9 cellular contexts compared by ENCODE assay signal in genomic region chr2:196167666-196168065, GRCh38. TPM values are rescaled to one million over a fixed set of nuclear protein-coding genes. Genes with fewer than 3 reads are reported as not detected.
DNase-seq lines count a peak whose midpoint lies in the region; TF ChIP-seq lines count a peak whose summit lies in the region.
"Had no signal": no experiment of that assay in that cellular context is flagged by ENCODE, and none has a peak within 500 bp of the region (broad histone marks: within the 10 kb centered on the region; RNA-seq: fewer than 3 reads in every experiment).

No MANE protein-coding gene starts in this region.

- no peak overlapping the region for H3K9ac ChIP-seq in SK-N-MC (ENCODE audit: insufficient read length)

- 53 to 65% methylated on average over 2 of the region's 2 CpGs for WGBS in esophagus squamous epithelium, 2 donors
- 43 to 75% (median 58%) methylated on average over 2 of the region's 2 CpGs for WGBS in stomach, 5 donors
- 75% methylated on average over 2 of the region's 2 CpGs for WGBS in esophagus muscularis mucosa

- H3K9me3 ChIP-seq in SK-N-MC (ENCODE audit: low read depth, low read length) (no peaks in the 10 kb centered on the region), esophagus squamous epithelium (no peaks in the 10 kb centered on the region), stomach (no peaks in the 10 kb centered on the region), esophagus muscularis mucosa (no peaks in the 10 kb centered on the region)

- TF ChIP-seq POLR2A in esophagus squamous epithelium (IDR thresholded peaks at IDR 0.05) (no peak), stomach (IDR thresholded peaks at IDR 0.05) (no peak), esophagus muscularis mucosa (IDR thresholded peaks at IDR 0.05; ENCODE audit: low read depth) (no peak)

- CTCF ChIA-PET in activated CD4-positive, alpha-beta T cell treated with anti-CD3 and anti-CD28 coated beads, Interleukin-2, amount 10 ng/mL, durations not matched to agents 7 days and 5 days (lab: Charles Lee): interaction anchor here (0.6 to 2.8 kb wide), 8 partner anchors 9 to 516 kb away, joined by 3 to 16 read pairs (median 5); no protein-coding TSS in a partner anchor

- H3K36me3 Mint-ChIP-seq in activated CD4-positive, alpha-beta T cell treated with anti-CD3 and anti-CD28 coated beads, Interleukin-2, amount 10 ng/mL, durations not matched to agents 7 days and 5 days (ENCODE audit: low read depth): peaks cover 71% of the 10 kb centered on the region

- H3K27ac ChIP-seq in SK-N-MC (peak overlapping the region; percentile 70; the same call in 1 of the 2 replicates), esophagus squamous epithelium (peak overlapping the region in 3 of 4 donors; percentile 59 to 94 (median 63)), stomach (peak overlapping the region in 4 of 5 donors; percentile 39 to 97 (median 78)), esophagus muscularis mucosa (replicated peaks in 1 of 4) (no peak overlapping the region)

- H3K9me3 Mint-ChIP-seq in activated CD4-positive, alpha-beta T cell treated with anti-CD3 and anti-CD28 coated beads, Interleukin-2, amount 10 ng/mL, durations not matched to agents 7 days and 5 days: no peaks in the 10 kb centered on the region

- H3K4me3 Mint-ChIP-seq in activated CD4-positive, alpha-beta T cell treated with anti-CD3 and anti-CD28 coated beads, Interleukin-2, amount 10 ng/mL, durations not matched to agents 7 days and 5 days: peak overlapping the region; percentile 95

- H3K4me3 ChIP-seq in SK-N-MC (peak overlapping the region; percentile 96), esophagus squamous epithelium (peak overlapping the region in 2 of 4 donors; percentile 88 to 98), stomach (peak overlapping the region in 2 of 4 donors; percentile 65 to 89), esophagus muscularis mucosa (peak overlapping the region in 2 of 4 donors; percentile 4 to 89)

- TF ChIP-seq EP300 in stomach (IDR thresholded peaks at IDR 0.05) (no peak), esophagus muscularis mucosa (IDR thresholded peaks at IDR 0.05) (no peak)

- H3K27me3 Mint-ChIP-seq in activated CD4-positive, alpha-beta T cell treated with anti-CD3 and anti-CD28 coated beads, Interleukin-2, amount 10 ng/mL, durations not matched to agents 7 days and 5 days: no peaks in the 10 kb centered on the region

- DNase-seq in activated CD4-positive, alpha-beta T cell treated with anti-CD3 and anti-CD28 coated beads, Interleukin-2, amount 10 ng/mL, durations not matched to agents 7 days and 5 days: no peak
- DNase-seq in activated CD4-positive, alpha-beta T cell treated with anti-CD3 and anti-CD28 coated beads for 48 hours: no peak
- DNase-seq in SK-N-MC (ENCODE audit: low read depth, low spot score) (no peak), esophagus squamous epithelium (lab: John Stamatoyannopoulos, UW) (no peak), stomach (no peak), DMS53 (lab: John Stamatoyannopoulos, UW) (no peak), esophagus muscularis mucosa (ENCODE audit: extremely low spot score) (no peak), RKO (ENCODE audit: low spot score) (no peak)
- DNase-seq: activated gamma-delta T cell treated with Interleukin-2 at 50 U/mL for 16 hours had no signal

- H3K27me3 ChIP-seq in esophagus squamous epithelium (no peaks in the 10 kb centered on the region), stomach (no peaks in the 10 kb centered on the region), esophagus muscularis mucosa (no peaks in the 10 kb centered on the region)

- POLR2A ChIA-PET in activated CD4-positive, alpha-beta T cell treated with anti-CD3 and anti-CD28 coated beads, Interleukin-2, amount 10 ng/mL, durations not matched to agents 7 days and 5 days (lab: Charles Lee): no interaction called here

- TF ChIP-seq CTCF in esophagus squamous epithelium (IDR thresholded peaks at IDR 0.05) (no peak), stomach (IDR thresholded peaks at IDR 0.05) (no peak), esophagus muscularis mucosa (IDR thresholded peaks at IDR 0.05) (no peak)

- H3K4me1 ChIP-seq in esophagus squamous epithelium (peaks cover 0 to 36% (median 8%) of the 10 kb centered on the region in 3 donors), stomach (peaks cover 0 to 42% (median 16%) of the 10 kb centered on the region in 4 donors), esophagus muscularis mucosa (peaks cover 0 to 27% (median 14%) of the 10 kb centered on the region in 4 donors)

- intact Hi-C loops in esophagus squamous epithelium (cut with DNase I): no loop called here
- intact Hi-C loops in stomach (cut with DNase I; ENCODE audit: low total_unique reads): no loop called here
- intact Hi-C loops in esophagus muscularis mucosa (cut with DNase I): no loop called here

- H3K36me3 ChIP-seq in SK-N-MC (ENCODE audit: insufficient read depth, low read length): peaks cover 4% of the 10 kb centered on the region
- peaks cover 0 to 4% (median 0%) of the 10 kb centered on the region in 3 donors for H3K36me3 ChIP-seq in esophagus squamous epithelium
- H3K36me3 ChIP-seq in stomach: peaks cover 0 to 4% (median 3%) of the 10 kb centered on the region in 4 donors
- H3K36me3 ChIP-seq in esophagus muscularis mucosa: peaks cover 0 to 3% (median 1%) of the 10 kb centered on the region in 4 donors

- peak overlapping the region; percentile 96 for H3K27ac Mint-ChIP-seq in activated CD4-positive, alpha-beta T cell treated with anti-CD3 and anti-CD28 coated beads, Interleukin-2, amount 10 ng/mL, durations not matched to agents 7 days and 5 days

- H3K4me1 Mint-ChIP-seq in activated CD4-positive, alpha-beta T cell treated with anti-CD3 and anti-CD28 coated beads, Interleukin-2, amount 10 ng/mL, durations not matched to agents 7 days and 5 days: peaks cover 28% of the 10 kb centered on the region

RNA-seq across cellular contexts. Expression of gene STK17B, which starts 3.7 kb away (rescaled TPM):
- total RNA-seq in activated CD4-positive, alpha-beta T cell treated with anti-CD3 and anti-CD28 coated beads, Interleukin-2, amount 10 ng/mL, durations not matched to agents 7 days and 5 days: 100 to 1,000 TPM; 329 to 403 TPM
- total RNA-seq in esophagus squamous epithelium (10 to 100 TPM in 3 of 4 donors, 1 to 10 TPM in 1; 7.9 to 32.2 (median 18.2) TPM), stomach (10 to 100 TPM in 4 of 5 donors, 1 to 10 TPM in 1; 9.3 to 76.4 (median 18.7) TPM), esophagus muscularis mucosa (10 to 100 TPM in 1 of 4 donors, 1 to 10 TPM in 3; 6.9 to 24.2 (median 9.4) TPM)
- 1 to 10 TPM; 3.4 to 8.6 (median 7.9) TPM for polyA plus RNA-seq in stomach

Comparison
In these comparisons a context has a peak if more than half of its experiments do, and no peak if none do; other contexts are left out.
1. H3K27ac ChIP-seq: peak in SK-N-MC (single experiment), esophagus squamous epithelium (3 of 4) and stomach (4 of 5); none in esophagus muscularis mucosa (0 of 4).
2. RNA of gene STK17B, which starts 3.7 kb away (total RNA-seq): 329 to 403 TPM in activated CD4-positive, alpha-beta T cell treated with anti-CD3 and anti-CD28 coated beads, Interleukin-2, amount 10 ng/mL, durations not matched to agents 7 days and 5 days; 7.9 to 32.2 TPM in esophagus squamous epithelium, 9.3 to 76.4 TPM in stomach and 6.9 to 24.2 TPM in esophagus muscularis mucosa; every median in the first group is over 4 times any median in the second.